Comparison of ENCODE assay signal across 19 cellular contexts in genomic region chr5:34632805-34633414, GRCh38.
"Had no signal": no experiment of that assay in that cellular context is flagged by ENCODE, and none has a peak within 500 bp of the region (broad histone marks: within the 10 kb centered on the region; RNA-seq: fewer than 3 reads in every experiment).

No MANE protein-coding gene starts in this region.

- H3K36me3 Mint-ChIP-seq: brain, immature natural killer cell had no signal

- H3K4me3 ChIP-seq: esophagus squamous epithelium, left lung, upper lobe of right lung had no signal

- H3K27ac Mint-ChIP-seq: activated CD4-positive, alpha-beta memory T cell treated with anti-CD3 and anti-CD28 coated beads, Interleukin-2, amount 10 ng/mL, durations not matched to agents 7 days and 5 days; activated CD4-positive, alpha-beta T cell treated with anti-CD3 and anti-CD28 coated beads, Interleukin-2, amount 10 ng/mL, durations not matched to agents 24 days and 14 days; activated naive CD8-positive, alpha-beta T cell treated with anti-CD3 and anti-CD28 coated beads, Interleukin-2, amount 50 U/mL, for 24 hours; brain; effector memory CD8-positive, alpha-beta T cell; immature natural killer cell had no signal

- DNase-seq: activated CD4-positive, alpha-beta memory T cell treated with anti-CD3 and anti-CD28 coated beads, Interleukin-2, amount 10 ng/mL, durations not matched to agents 7 days and 5 days; activated CD4-positive, alpha-beta T cell treated with anti-CD3 and anti-CD28 coated beads, Interleukin-2, amount 10 ng/mL, durations not matched to agents 24 days and 14 days; activated effector memory CD4-positive, alpha-beta T cell treated with anti-CD3 and anti-CD28 coated beads, Interleukin-2, amount 50 U/mL, for 16 hours; activated naive CD4-positive, alpha-beta T cell treated with anti-CD3 and anti-CD28 coated beads, Interleukin-2, amount 50 U/mL, for 16 hours; activated naive CD8-positive, alpha-beta T cell treated with anti-CD3 and anti-CD28 coated beads, Interleukin-2, amount 50 U/mL, for 24 hours; anterior cingulate cortex; effector memory CD8-positive, alpha-beta T cell; esophagus squamous epithelium; immature natural killer cell; left lung; retina; stimulated activated CD4-positive, alpha-beta T cell treated with anti-CD3 and anti-CD28 coated beads, Interleukin-4, amount 100 ng/mL, for 4 hours; stimulated activated naive CD8-positive, alpha-beta T cell treated with anti-CD3 and anti-CD28 coated beads, Interleukin-15, Interleukin-2, amounts not matched to agents 100 U/mL and 50 U/mL, for 24 hours; upper lobe of right lung had no signal

- H3K27me3 Mint-ChIP-seq: activated CD4-positive, alpha-beta memory T cell treated with anti-CD3 and anti-CD28 coated beads, Interleukin-2, amount 10 ng/mL, durations not matched to agents 7 days and 5 days; activated CD4-positive, alpha-beta T cell treated with anti-CD3 and anti-CD28 coated beads, Interleukin-2, amount 10 ng/mL, durations not matched to agents 24 days and 14 days; brain; progenitor cell of endocrine pancreas had no signal

- H3K36me3 ChIP-seq: esophagus squamous epithelium, left lung, upper lobe of right lung had no signal

- ATAC-seq: activated CD4-positive, CD25-positive, alpha-beta regulatory T cell treated with anti-CD3 and anti-CD28 coated beads, Interleukin-2, amount 50 U/mL, for 24 hours; activated naive CD8-positive, alpha-beta T cell treated with anti-CD3 and anti-CD28 coated beads, Interleukin-2, amount 50 U/mL, for 24 hours; effector memory CD8-positive, alpha-beta T cell; left lung; SK-N-SH treated with all-trans-retinoic acid at 6 μM for 48 hours; stimulated activated naive CD8-positive, alpha-beta T cell treated with anti-CD3 and anti-CD28 coated beads, Interleukin-15, Interleukin-2, amounts not matched to agents 100 U/mL and 50 U/mL, for 24 hours; upper lobe of right lung had no signal

- H3K4me3 Mint-ChIP-seq: activated CD4-positive, alpha-beta memory T cell treated with anti-CD3 and anti-CD28 coated beads, Interleukin-2, amount 10 ng/mL, durations not matched to agents 7 days and 5 days; activated CD4-positive, alpha-beta T cell treated with anti-CD3 and anti-CD28 coated beads, Interleukin-2, amount 10 ng/mL, durations not matched to agents 24 days and 14 days; activated naive CD8-positive, alpha-beta T cell treated with anti-CD3 and anti-CD28 coated beads, Interleukin-2, amount 50 U/mL, for 24 hours; brain; effector memory CD8-positive, alpha-beta T cell; immature natural killer cell; nephron had no signal

- H3K9me3 Mint-ChIP-seq: activated CD4-positive, alpha-beta memory T cell treated with anti-CD3 and anti-CD28 coated beads, Interleukin-2, amount 10 ng/mL, durations not matched to agents 7 days and 5 days; activated CD4-positive, alpha-beta T cell treated with anti-CD3 and anti-CD28 coated beads, Interleukin-2, amount 10 ng/mL, durations not matched to agents 24 days and 14 days; effector memory CD8-positive, alpha-beta T cell had no signal

- H3K27me3 ChIP-seq: esophagus squamous epithelium, left lung, upper lobe of right lung had no signal

- H3K9me3 ChIP-seq: esophagus squamous epithelium, upper lobe of right lung had no signal

- H3K4me1 Mint-ChIP-seq: activated CD4-positive, alpha-beta memory T cell treated with anti-CD3 and anti-CD28 coated beads, Interleukin-2, amount 10 ng/mL, durations not matched to agents 7 days and 5 days; activated CD4-positive, alpha-beta T cell treated with anti-CD3 and anti-CD28 coated beads, Interleukin-2, amount 10 ng/mL, durations not matched to agents 24 days and 14 days; activated naive CD8-positive, alpha-beta T cell treated with anti-CD3 and anti-CD28 coated beads, Interleukin-2, amount 50 U/mL, for 24 hours; immature natural killer cell had no signal

- H3K27ac ChIP-seq: esophagus squamous epithelium, left lung, upper lobe of right lung had no signal

- H3K4me1 ChIP-seq: esophagus squamous epithelium, left lung, upper lobe of right lung had no signal
